Comparison of ENCODE assay signal across 19 cellular contexts in genomic region chr2:8569332-8569930, GRCh38.
DNase-seq lines count a peak whose midpoint lies in the region; ATAC-seq and TF ChIP-seq lines count a peak whose summit lies in the region.
"Had no signal": no experiment of that assay in that cellular context is flagged by ENCODE, and none has a peak within 500 bp of the region (broad histone marks: within the 10 kb centered on the region; RNA-seq: fewer than 3 reads in every experiment).

No MANE protein-coding gene starts in this region.

- no peak overlapping the region for H2BK12ac ChIP-seq in mesenchymal stem cell (ENCODE audit: low read length in 2 of 2)

- H3K4me2 ChIP-seq in mesenchymal stem cell (ENCODE audit: low read length, poor library complexity, severe bottlenecking): no peak overlapping the region

- H3K27me3 ChIP-seq in mesenchymal stem cell (ENCODE audit: control insufficient read depth in 1 of 2, insufficient read depth in 1 of 2, low read length in 2 of 2) (peaks cover 0 to 14% of the 10 kb centered on the region in 2 experiments), stomach (no peaks in the 10 kb centered on the region)

- H3K4me3 ChIP-seq in mesenchymal stem cell (ENCODE audit: insufficient read depth in 1 of 2, low read depth in 1 of 2, low read length in 2 of 2) (no peak overlapping the region), stomach (no peak overlapping the region)

- H2BK120ac ChIP-seq in mesenchymal stem cell (ENCODE audit: low read depth, low read length): no peak overlapping the region

- TF ChIP-seq EP300 in stomach (IDR thresholded peaks at IDR 0.05): no peak

- DNase-seq in activated CD4-positive, alpha-beta T cell treated with anti-CD3 and anti-CD28 coated beads for 1 hour: peak; percentile 4
- no peak for DNase-seq in activated CD4-positive, alpha-beta T cell treated with anti-CD3 and anti-CD28 coated beads, Interleukin-2, amount 50 U/mL, for 1 hour
- DNase-seq in chondrocyte (ENCODE audit: low spot score) (peak; percentile 62), mesenchymal stem cell (no peak), stomach (peak; percentile 13), D341Med (ENCODE audit: low spot score) (no peak), amniotic stem cell (lab: John Stamatoyannopoulos, UW) (no peak)
- DNase-seq: C1 segment of cervical spinal cord, DMS 273 treated with DMSO at 0.1 percent for 48 hours, GF-D8, H7, NCI-H1417 treated with DMSO at 0.1 percent for 48 hours, NCI-H1930, NCI-H2171 treated with DMSO at 0.1 percent for 48 hours, NCI-H446 treated with DMSO at 0.1 percent for 48 hours, NCI-H82 had no signal

- intact Hi-C loops in stomach (cut with DNase I; ENCODE audit: low total_unique reads): no loop called here

- H4K8ac ChIP-seq in mesenchymal stem cell (ENCODE audit: low read length): no peak overlapping the region

- H3K9me3 ChIP-seq in mesenchymal stem cell (ENCODE audit: control insufficient read depth, low read length) (no peaks in the 10 kb centered on the region), stomach (no peaks in the 10 kb centered on the region)

- H3K18ac ChIP-seq in mesenchymal stem cell (ENCODE audit: low read depth in 1 of 2, low read length in 2 of 2): no peak overlapping the region

- TF ChIP-seq POLR2A in stomach (IDR thresholded peaks at IDR 0.05): no peak

- ATAC-seq in GM21717 (IDR thresholded peaks at IDR 0.05; ENCODE audit: unreplicated experiment): no peak
- ATAC-seq: Panc1 had no signal

- no peak overlapping the region for H2BK5ac ChIP-seq in mesenchymal stem cell (ENCODE audit: low read depth, low read length, poor library complexity, severe bottlenecking)

- no peak overlapping the region for H3K9ac ChIP-seq in mesenchymal stem cell (ENCODE audit: low read length)

- no peak overlapping the region for H3K23ac ChIP-seq in mesenchymal stem cell (ENCODE audit: low read length in 2 of 2)

- H4K91ac ChIP-seq in mesenchymal stem cell (ENCODE audit: low read length): no peak overlapping the region

- no peaks in the 10 kb centered on the region for H3K36me3 Mint-ChIP-seq in chondrocyte (ENCODE audit: low read depth)

- no peak overlapping the region for H2AK5ac ChIP-seq in mesenchymal stem cell (ENCODE audit: low read length, severe bottlenecking)

- no peak overlapping the region for H2BK15ac ChIP-seq in mesenchymal stem cell (ENCODE audit: low read depth, poor library complexity, severe bottlenecking)

- no peaks in the 10 kb centered on the region for H3K9me3 Mint-ChIP-seq in chondrocyte (ENCODE audit: low read depth)

- TF ChIP-seq CTCF in chondrocyte (IDR thresholded peaks at IDR 0.05): no peak
- TF ChIP-seq CTCF in stomach (IDR thresholded peaks at IDR 0.05): no peak

- H3K27me3 Mint-ChIP-seq in chondrocyte (ENCODE audit: low read depth): peaks cover 5% of the 10 kb centered on the region

- H3K4ac ChIP-seq in mesenchymal stem cell (ENCODE audit: low read depth in 1 of 2, low read length in 2 of 2): no peak overlapping the region

- H3K27ac Mint-ChIP-seq in chondrocyte (ENCODE audit: unreplicated experiment): peak overlapping the region; percentile 5

- H3K14ac ChIP-seq in mesenchymal stem cell (ENCODE audit: low read length in 2 of 2): no peak overlapping the region

- no peak overlapping the region for H3K27ac ChIP-seq in mesenchymal stem cell (ENCODE audit: low read length, poor library complexity, severe bottlenecking)
- no peak overlapping the region for H3K27ac ChIP-seq in stomach
- H3K27ac ChIP-seq: HL-60 had no signal

- H3K4me3 Mint-ChIP-seq in chondrocyte (ENCODE audit: unreplicated experiment): no peak overlapping the region

- WGBS in mesenchymal stem cell: 91% methylated on average over 9 of the region's 11 CpGs
- WGBS in stomach, 5 donors: 83 to 89% (median 89%) methylated on average over 11 of the region's 11 CpGs

- H2AFZ ChIP-seq in mesenchymal stem cell (ENCODE audit: low read depth, low read length): peak overlapping the region; percentile 0

- peaks cover 2% of the 10 kb centered on the region for H3K4me1 Mint-ChIP-seq in chondrocyte (ENCODE audit: low read depth)

- no peaks in the 10 kb centered on the region for H3K79me1 ChIP-seq in mesenchymal stem cell (replicated peaks; ENCODE audit: low read length, poor library complexity, severe bottlenecking)

- H3K4me1 ChIP-seq in mesenchymal stem cell (ENCODE audit: control insufficient read depth, insufficient read depth, low read depth, low read length): peaks cover 6% of the 10 kb centered on the region
- peaks cover under 1 to 16% (median 1%) of the 10 kb centered on the region in 4 donors for H3K4me1 ChIP-seq in stomach

- no peaks in the 10 kb centered on the region for H3K36me3 ChIP-seq in mesenchymal stem cell (ENCODE audit: control insufficient read depth in 1 of 2, insufficient read depth in 2 of 2, low read depth in 1 of 2, low read length in 2 of 2)
- H3K36me3 ChIP-seq in stomach: no peaks in the 10 kb centered on the region

Comparison
In these comparisons a context has a peak if more than half of its experiments do, and no peak if none do; other contexts are left out.
1. DNase-seq: peak in activated CD4-positive, alpha-beta T cell treated with anti-CD3 and anti-CD28 coated beads for 1 hour (single experiment), chondrocyte (single experiment) and stomach (single experiment); none in activated CD4-positive, alpha-beta T cell treated with anti-CD3 and anti-CD28 coated beads, Interleukin-2, amount 50 U/mL, for 1 hour (single experiment), mesenchymal stem cell (single experiment), D341Med (single experiment) and amniotic stem cell (single experiment).